ENCODE assay signal across 12 cellular contexts in the genomic region with DNA sequence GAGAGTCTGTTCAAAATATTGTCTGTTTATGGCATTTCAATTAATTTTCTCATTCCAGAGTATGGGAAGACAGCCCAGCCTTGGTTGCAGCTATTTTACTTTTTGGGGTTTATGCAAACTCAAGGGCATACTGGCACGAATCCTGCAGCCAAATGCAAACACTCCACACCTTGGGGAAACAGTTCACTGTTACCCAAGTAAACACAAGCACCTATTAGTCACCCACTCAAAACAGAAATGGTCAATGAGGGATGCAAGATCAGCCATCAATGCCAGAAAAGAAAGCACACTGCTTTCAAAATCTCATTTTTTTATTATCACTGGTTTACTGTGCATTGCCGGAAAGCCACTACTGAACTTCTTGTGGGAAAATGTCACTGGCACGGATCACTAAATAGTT.
DNase-seq lines count a peak whose midpoint lies in the region; ATAC-seq and TF ChIP-seq lines count a peak whose summit lies in the region.
"Had no signal": no experiment of that assay in that cellular context is flagged by ENCODE, and none has a peak within 500 bp of the region (broad histone marks: within the 10 kb centered on the region; RNA-seq: fewer than 3 reads in every experiment).

No MANE protein-coding gene starts in this region.

- peak overlapping the region in 4 of 8 donors; percentile 1 to 45 (median 7) for H3K27ac Mint-ChIP-seq in CD8-positive, alpha-beta memory T cell
- H3K27ac Mint-ChIP-seq: activated naive CD8-positive, alpha-beta T cell treated with anti-CD3 and anti-CD28 coated beads for 36 hours; dendritic cell treated with granulocyte-macrophage colony-stimulating factor and Interleukin-4, amounts not matched to agents 40 ng/mL and 50 ng/mL, for 4 days had no signal

- H3K27ac ChIP-seq in BLaER1 treated with 17β-estradiol and CSF1 and Interleukin-3, amounts not matched to agents 10 nM and 100 nM: no peak overlapping the region
- peak overlapping the region; percentile 87 for H3K27ac ChIP-seq in VCaP
- H3K27ac ChIP-seq in mesenchymal stem cell (ENCODE audit: low read length, poor library complexity, severe bottlenecking): no peak overlapping the region
- H3K27ac ChIP-seq in CD8-positive, alpha-beta memory T cell (ENCODE audit: low read depth, low read length): no peak overlapping the region

- no peaks in the 10 kb centered on the region for H3K27me3 Mint-ChIP-seq in CD8-positive, alpha-beta memory T cell
- H3K27me3 Mint-ChIP-seq: activated naive CD8-positive, alpha-beta T cell treated with anti-CD3 and anti-CD28 coated beads for 36 hours; dendritic cell treated with granulocyte-macrophage colony-stimulating factor and Interleukin-4, amounts not matched to agents 40 ng/mL and 50 ng/mL, for 4 days had no signal

- H3K14ac ChIP-seq in mesenchymal stem cell (ENCODE audit: low read length in 2 of 2): no peak overlapping the region

- peaks cover 44 to 59% (median 44%) of the 10 kb centered on the region in 3 donors for H3K4me1 Mint-ChIP-seq in CD8-positive, alpha-beta memory T cell

- H4K8ac ChIP-seq in mesenchymal stem cell (ENCODE audit: low read length): no peak overlapping the region

- no peak overlapping the region for H2BK15ac ChIP-seq in mesenchymal stem cell (ENCODE audit: low read depth, poor library complexity, severe bottlenecking)

- peaks cover 2 to 73% (median 21%) of the 10 kb centered on the region in 3 donors for H3K36me3 Mint-ChIP-seq in CD8-positive, alpha-beta memory T cell

- no peak overlapping the region for H2AK5ac ChIP-seq in mesenchymal stem cell (ENCODE audit: low read length, severe bottlenecking)

- POLR2A ChIA-PET in CD8-positive, alpha-beta memory T cell (lab: Charles Lee): no interaction called here

- no peak overlapping the region for H3K23ac ChIP-seq in mesenchymal stem cell (ENCODE audit: low read length in 2 of 2)

- 85% methylated on average over 3 of the region's 3 CpGs for WGBS in mesenchymal stem cell

- H3K4me1 ChIP-seq in BLaER1 treated with 17β-estradiol and CSF1 and Interleukin-3, amounts not matched to agents 10 nM and 100 nM: peaks cover 76 to 99% (median 88%) of the 10 kb centered on the region in 10 experiments
- H3K4me1 ChIP-seq in mesenchymal stem cell (ENCODE audit: control insufficient read depth, insufficient read depth, low read depth, low read length): peaks cover 9% of the 10 kb centered on the region
- peaks cover 25% of the 10 kb centered on the region for H3K4me1 ChIP-seq in CD8-positive, alpha-beta memory T cell (ENCODE audit: insufficient read depth, low read length)

- H3K9me3 ChIP-seq in BLaER1 treated with 17β-estradiol and CSF1 and Interleukin-3, amounts not matched to agents 10 nM and 100 nM (replicated peaks in 1 of 11): no peaks in the 10 kb centered on the region
- no peaks in the 10 kb centered on the region for H3K9me3 ChIP-seq in mesenchymal stem cell (ENCODE audit: control insufficient read depth, low read length)
- H3K9me3 ChIP-seq in CD8-positive, alpha-beta memory T cell (ENCODE audit: low read length): no peaks in the 10 kb centered on the region

- H2BK120ac ChIP-seq in mesenchymal stem cell (ENCODE audit: low read depth, low read length): no peak overlapping the region

- H3K9me3 Mint-ChIP-seq in CD8-positive, alpha-beta memory T cell: no peaks in the 10 kb centered on the region
- H3K9me3 Mint-ChIP-seq: activated naive CD8-positive, alpha-beta T cell treated with anti-CD3 and anti-CD28 coated beads for 36 hours; dendritic cell treated with granulocyte-macrophage colony-stimulating factor and Interleukin-4, amounts not matched to agents 40 ng/mL and 50 ng/mL, for 4 days had no signal

- no peaks in the 10 kb centered on the region for H3K27me3 ChIP-seq in BLaER1 treated with 17β-estradiol and CSF1 and Interleukin-3, amounts not matched to agents 10 nM and 100 nM
- no peaks in the 10 kb centered on the region for H3K27me3 ChIP-seq in mesenchymal stem cell (ENCODE audit: control insufficient read depth in 1 of 2, insufficient read depth in 1 of 2, low read length in 2 of 2)
- no peaks in the 10 kb centered on the region for H3K27me3 ChIP-seq in CD8-positive, alpha-beta memory T cell (ENCODE audit: insufficient read depth, low read length, poor library complexity, severe bottlenecking)

- H3K4me3 ChIP-seq in BLaER1 treated with 17β-estradiol and CSF1 and Interleukin-3, amounts not matched to agents 10 nM and 100 nM: peak overlapping the region in 3 of 10 experiments; percentile 6 to 13 (median 12); a peak in 3 of 20 replicates
- H3K4me3 ChIP-seq in mesenchymal stem cell (ENCODE audit: insufficient read depth in 1 of 2, low read depth in 1 of 2, low read length in 2 of 2): no peak overlapping the region
- no peak overlapping the region for H3K4me3 ChIP-seq in CD8-positive, alpha-beta memory T cell (ENCODE audit: low read length)

- H3K4ac ChIP-seq in mesenchymal stem cell (ENCODE audit: low read depth in 1 of 2, low read length in 2 of 2): no peak overlapping the region

- H2AFZ ChIP-seq in mesenchymal stem cell (ENCODE audit: low read depth, low read length): no peak overlapping the region

- DNase-seq in NCI-H1105 treated with DMSO at 0.1 percent for 48 hours (lab: John Stamatoyannopoulos, UW): peak; percentile 87
- DNase-seq in mesenchymal stem cell: no peak
- DNase-seq in SW 1271 (lab: John Stamatoyannopoulos, UW): no peak
- DNase-seq in CD8-positive, alpha-beta memory T cell: no peak
- DNase-seq: activated CD4-positive, alpha-beta T cell treated with anti-CD3 and anti-CD28 coated beads for 4 hours; activated naive CD8-positive, alpha-beta T cell treated with anti-CD3 and anti-CD28 coated beads for 36 hours; right cardiac atrium had no signal

- no peak overlapping the region for H2BK12ac ChIP-seq in mesenchymal stem cell (ENCODE audit: low read length in 2 of 2)

- peak overlapping the region; percentile 3 to 90 (median 73) for H3K4me2 ChIP-seq in BLaER1 treated with 17β-estradiol and CSF1 and Interleukin-3, amounts not matched to agents 10 nM and 100 nM
- H3K4me2 ChIP-seq in mesenchymal stem cell (ENCODE audit: low read length, poor library complexity, severe bottlenecking): no peak overlapping the region

- H2BK5ac ChIP-seq in mesenchymal stem cell (ENCODE audit: low read depth, low read length, poor library complexity, severe bottlenecking): no peak overlapping the region

- H4K91ac ChIP-seq in mesenchymal stem cell (ENCODE audit: low read length): no peak overlapping the region

- ATAC-seq in HG02885 (IDR thresholded peaks at IDR 0.05; ENCODE audit: poor library complexity, unreplicated experiment) (no peak), GM21528 (IDR thresholded peaks at IDR 0.05; ENCODE audit: low FRiP score, unreplicated experiment) (no peak)
- ATAC-seq: right cardiac atrium had no signal

- peaks cover 17% of the 10 kb centered on the region for H3K79me1 ChIP-seq in mesenchymal stem cell (replicated peaks; ENCODE audit: low read length, poor library complexity, severe bottlenecking)

- TF ChIP-seq CTCF in VCaP (conservative IDR thresholded peaks at IDR 0.05): no peak

- H3K36me3 ChIP-seq in BLaER1 treated with 17β-estradiol and CSF1 and Interleukin-3, amounts not matched to agents 10 nM and 100 nM: peaks cover 93 to 100% (median 98%) of the 10 kb centered on the region in 11 experiments
- H3K36me3 ChIP-seq in mesenchymal stem cell (ENCODE audit: control insufficient read depth in 1 of 2, insufficient read depth in 2 of 2, low read depth in 1 of 2, low read length in 2 of 2): peaks cover 7 to 97% of the 10 kb centered on the region in 2 experiments
- H3K36me3 ChIP-seq in CD8-positive, alpha-beta memory T cell (ENCODE audit: insufficient read depth, low read length): peaks cover 43% of the 10 kb centered on the region

- peak overlapping the region in 1 of 11 experiments; percentile 28; a peak in 2 of 22 replicates for H3K9ac ChIP-seq in BLaER1 treated with 17β-estradiol and CSF1 and Interleukin-3, amounts not matched to agents 10 nM and 100 nM
- H3K9ac ChIP-seq in mesenchymal stem cell (ENCODE audit: low read length): peak overlapping the region; percentile 26

- H4K20me1 ChIP-seq in BLaER1 treated with 17β-estradiol and CSF1 and Interleukin-3, amounts not matched to agents 10 nM and 100 nM: peaks cover 93 to 100% (median 100%) of the 10 kb centered on the region in 11 experiments

- no peak overlapping the region for H3K4me3 Mint-ChIP-seq in CD8-positive, alpha-beta memory T cell
- H3K4me3 Mint-ChIP-seq: activated naive CD8-positive, alpha-beta T cell treated with anti-CD3 and anti-CD28 coated beads for 36 hours; dendritic cell treated with granulocyte-macrophage colony-stimulating factor and Interleukin-4, amounts not matched to agents 40 ng/mL and 50 ng/mL, for 4 days had no signal

- H3K18ac ChIP-seq in mesenchymal stem cell (ENCODE audit: low read depth in 1 of 2, low read length in 2 of 2): no peak overlapping the region

- CTCF ChIA-PET in CD8-positive, alpha-beta memory T cell (lab: Charles Lee): interaction anchor here (1.1 kb wide), 1 partner anchor 9 kb away, joined by 3 read pairs; no protein-coding TSS in a partner anchor
